12 cellular contexts compared by ENCODE assay signal in genomic region chr7:80640841-80641240, GRCh38. TPM values are rescaled to one million over a fixed set of nuclear protein-coding genes. Genes with fewer than 3 reads are reported as not detected.
DNase-seq lines count a peak whose midpoint lies in the region; ATAC-seq and TF ChIP-seq lines count a peak whose summit lies in the region.
"Had no signal": no experiment of that assay in that cellular context is flagged by ENCODE, and none has a peak within 500 bp of the region (broad histone marks: within the 10 kb centered on the region; RNA-seq: fewer than 3 reads in every experiment).

No MANE protein-coding gene starts in this region.

- WGBS in heart right ventricle, 2 donors: 28 to 47% methylated on average over 1 of the region's 1 CpG
- 41 to 81% (median 61%) methylated on average over 1 of the region's 1 CpG for WGBS in spleen, 5 donors

- no peaks in the 10 kb centered on the region for H3K27me3 Mint-ChIP-seq in activated T-helper 2 cell treated with anti-CD3 and anti-CD28 coated beads, Interferon-gamma antibody, Interleukin-2, Interleukin-4, amounts not matched to agents 10 μg/mL and 5 μg/mL and 100 μg/mL, durations not matched to agents 14 hours and 24 hours and 36 hours (ENCODE audit: low read depth)
- H3K27me3 Mint-ChIP-seq: type B pancreatic cell had no signal

- peak overlapping the region; percentile 34 to 63 (median 49) for H3K4me3 ChIP-seq in heart right ventricle
- peak overlapping the region in 6 of 8 donors; percentile 7 to 64 (median 32) for H3K4me3 ChIP-seq in spleen
- H3K4me3 ChIP-seq: A549 had no signal

- H3K4me1 Mint-ChIP-seq in activated T-helper 2 cell treated with anti-CD3 and anti-CD28 coated beads, Interferon-gamma antibody, Interleukin-2, Interleukin-4, amounts not matched to agents 10 μg/mL and 5 μg/mL and 100 μg/mL, durations not matched to agents 14 hours and 24 hours and 36 hours (ENCODE audit: low read depth): no peaks in the 10 kb centered on the region

- ATAC-seq in heart right ventricle: peak in 1 of 8 donors; percentile 26
- ATAC-seq in Right ventricle myocardium inferior: no peak
- ATAC-seq in HG03571 (IDR thresholded peaks at IDR 0.05; ENCODE audit: unreplicated experiment): no peak
- ATAC-seq: A549, Panc1 had no signal

- H3K36me3 ChIP-seq in heart right ventricle: peaks cover 0 to under 1% (median 0%) of the 10 kb centered on the region in 9 donors
- H3K36me3 ChIP-seq in spleen: no peaks in the 10 kb centered on the region

- no peak for TF ChIP-seq POLR2A in spleen (IDR thresholded peaks at IDR 0.05)

- H3K4me1 ChIP-seq in heart right ventricle: peaks cover 0 to 56% (median 39%) of the 10 kb centered on the region in 9 donors
- peaks cover 0 to 40% (median 21%) of the 10 kb centered on the region in 6 donors for H3K4me1 ChIP-seq in spleen
- H3K4me1 ChIP-seq: A549 had no signal

- no peaks in the 10 kb centered on the region for H3K9me3 Mint-ChIP-seq in activated T-helper 2 cell treated with anti-CD3 and anti-CD28 coated beads, Interferon-gamma antibody, Interleukin-2, Interleukin-4, amounts not matched to agents 10 μg/mL and 5 μg/mL and 100 μg/mL, durations not matched to agents 14 hours and 24 hours and 36 hours
- H3K9me3 Mint-ChIP-seq: type B pancreatic cell had no signal

- peak overlapping the region; percentile 38 to 91 (median 78) for H3K27ac ChIP-seq in heart right ventricle
- H3K27ac ChIP-seq in spleen: peak overlapping the region in 7 of 8 donors; percentile 44 to 84 (median 76)
- H3K27ac ChIP-seq: A549 had no signal

- H3K27me3 ChIP-seq in heart right ventricle (no peaks in the 10 kb centered on the region), spleen (replicated peaks in 1 of 7) (no peaks in the 10 kb centered on the region)

- H3K27ac Mint-ChIP-seq in activated T-helper 2 cell treated with anti-CD3 and anti-CD28 coated beads, Interferon-gamma antibody, Interleukin-2, Interleukin-4, amounts not matched to agents 10 μg/mL and 5 μg/mL and 100 μg/mL, durations not matched to agents 14 hours and 24 hours and 36 hours: no peak overlapping the region

- intact Hi-C loops in heart right ventricle (cut with DNase I): loop anchor here in 4 of 10 donors (5.0 to 10.0 kb wide), 4 partner anchors 39 to 116 kb away; no protein-coding TSS in a partner anchor
- intact Hi-C loops in Right ventricle myocardium inferior (cut with DNase I): loop anchor here (2.0 kb wide), 1 partner anchor 44 kb away; no protein-coding TSS in a partner anchor
- intact Hi-C loops in spleen (cut with DNase I; ENCODE audit: low total_unique reads): no loop called here
- intact Hi-C loops in activated T-helper 2 cell treated with anti-CD3 and anti-CD28 coated beads, Interferon-gamma antibody, Interleukin-2, Interleukin-4, amounts not matched to agents 10 μg/mL and 5 μg/mL and 100 μg/mL, durations not matched to agents 14 hours and 24 hours and 36 hours (cut with micrococcal nuclease): no loop called here

- H3K4me3 Mint-ChIP-seq in activated T-helper 2 cell treated with anti-CD3 and anti-CD28 coated beads, Interferon-gamma antibody, Interleukin-2, Interleukin-4, amounts not matched to agents 10 μg/mL and 5 μg/mL and 100 μg/mL, durations not matched to agents 14 hours and 24 hours and 36 hours (ENCODE audit: low read depth): no peak overlapping the region
- H3K4me3 Mint-ChIP-seq: type B pancreatic cell had no signal

- H3K9me3 ChIP-seq in heart right ventricle: no peaks in the 10 kb centered on the region
- no peaks in the 10 kb centered on the region for H3K9me3 ChIP-seq in spleen

- no peaks in the 10 kb centered on the region for H3K36me3 Mint-ChIP-seq in activated T-helper 2 cell treated with anti-CD3 and anti-CD28 coated beads, Interferon-gamma antibody, Interleukin-2, Interleukin-4, amounts not matched to agents 10 μg/mL and 5 μg/mL and 100 μg/mL, durations not matched to agents 14 hours and 24 hours and 36 hours (ENCODE audit: low read depth)
- H3K36me3 Mint-ChIP-seq: type B pancreatic cell had no signal

- TF ChIP-seq CTCF in heart right ventricle (IDR thresholded peaks at IDR 0.05) (no peak), spleen (IDR thresholded peaks at IDR 0.05 in 8 of 11, conservative IDR thresholded peaks at IDR 0.05 in 3 of 11) (no peak)

- DNase-seq in heart right ventricle (no peak), Right ventricle myocardium inferior (ENCODE audit: missing footprints) (no peak), amniotic epithelial cell (ENCODE audit: low read depth) (peak; percentile 63), fibroblast of the conjunctiva (ENCODE audit: low read depth) (peak; percentile 17), spleen (no peak), NOMO-1 treated with dmso at 0.1 percent for 144 hours (lab: John Stamatoyannopoulos, UW; ENCODE audit: unreplicated experiment) (no peak)
- DNase-seq in activated T-helper 2 cell treated with anti-CD3 and anti-CD28 coated beads, Interferon-gamma antibody, Interleukin-2, Interleukin-4, amounts not matched to agents 10 μg/mL and 5 μg/mL and 100 μg/mL, durations not matched to agents 14 hours and 24 hours and 36 hours (ENCODE audit: low spot score): no peak
- DNase-seq: T1000 had no signal

RNA-seq across cellular contexts. Expression of gene CD36, which starts 2.4 kb away (rescaled TPM):
- 1,000 to 10,000 TPM in 5 of 10 donors, 100 to 1,000 TPM in 5; 509 to 1,458 (median 988) TPM for total RNA-seq in heart right ventricle
- 100 to 1,000 TPM; 190 to 586 TPM for polyA plus RNA-seq in heart right ventricle
- total RNA-seq in Right ventricle myocardium inferior: 1,230 TPM
- 1,000 to 10,000 TPM in 1 of 7 donors, 100 to 1,000 TPM in 6; 261 to 1,075 (median 759) TPM for total RNA-seq in spleen
- 100 to 1,000 TPM in 1 of 3 donors, 10 to 100 TPM in 2; 35.7 to 115 (median 60.3) TPM for polyA plus RNA-seq in spleen
- total RNA-seq in activated T-helper 2 cell treated with anti-CD3 and anti-CD28 coated beads, Interferon-gamma antibody, Interleukin-2, Interleukin-4, amounts not matched to agents 10 μg/mL and 5 μg/mL and 100 μg/mL, durations not matched to agents 14 hours and 24 hours and 36 hours: not detected in 2 replicates

Comparison
In these comparisons a context has a peak if more than half of its experiments do, and no peak if none do; other contexts are left out.
1. DNase-seq: peak in amniotic epithelial cell (single experiment) and fibroblast of the conjunctiva (single experiment); none in heart right ventricle (0 of 2), Right ventricle myocardium inferior (single experiment), spleen (single experiment), activated T-helper 2 cell treated with anti-CD3 and anti-CD28 coated beads, Interferon-gamma antibody, Interleukin-2, Interleukin-4, amounts not matched to agents 10 μg/mL and 5 μg/mL and 100 μg/mL, durations not matched to agents 14 hours and 24 hours and 36 hours (single experiment) and NOMO-1 treated with dmso at 0.1 percent for 144 hours (single experiment).
2. RNA of gene CD36, which starts 2.4 kb away (total RNA-seq): 1,230 TPM in Right ventricle myocardium inferior (single experiment), 509 to 1,458 TPM in heart right ventricle and 261 to 1,075 TPM in spleen; not detected in activated T-helper 2 cell treated with anti-CD3 and anti-CD28 coated beads, Interferon-gamma antibody, Interleukin-2, Interleukin-4, amounts not matched to agents 10 μg/mL and 5 μg/mL and 100 μg/mL, durations not matched to agents 14 hours and 24 hours and 36 hours; every median in the first group is over 100 times any median in the second.